ENCODE assay signal across 8 cellular contexts in genomic region chr16:53433509-53433908, GRCh38. TPM values are rescaled to one million over a fixed set of nuclear protein-coding genes. Genes with fewer than 3 reads are reported as not detected.
A peak's percentile ranks its signal among the peaks of the same experiment; 100 is the strongest.
DNase-seq lines count a peak whose midpoint lies in the region; ATAC-seq and TF ChIP-seq lines count a peak whose summit lies in the region.

No MANE protein-coding gene starts in this region.

- DNase-seq in MG63 (no peak), dorsolateral prefrontal cortex (no peak), ecto neural progenitor cell (ENCODE audit: low spot score) (no peak)

- no peaks in the 10 kb centered on the region for H3K36me3 Mint-ChIP-seq in nephron (ENCODE audit: low read depth)

- H3K9me3 ChIP-seq in BLaER1 treated with 17β-estradiol and CSF1 and Interleukin-3, amounts not matched to agents 10 nM and 100 nM (replicated peaks in 1 of 11) = peaks cover 0 to 12% (median 0%) of the 10 kb centered on the region in 11 experiments; a peak in 1 of 22 replicates
- H3K9me3 ChIP-seq in MG63 = no peaks in the 10 kb centered on the region; the same call in 1 of the 2 replicates

- TF ChIP-seq CTCF in dorsolateral prefrontal cortex (IDR thresholded peaks at IDR 0.05 in 54 of 56, conservative IDR thresholded peaks at IDR 0.05 in 2 of 56; ENCODE audit: low read depth in 1 of 56, partially characterized antibody in 56 of 56) = no peak
- TF ChIP-seq CTCF in nephron (IDR thresholded peaks at IDR 0.05; ENCODE audit: unreplicated experiment in 3 of 3) = no peak

- H3K4me1 ChIP-seq in BLaER1 treated with 17β-estradiol and CSF1 and Interleukin-3, amounts not matched to agents 10 nM and 100 nM = peaks cover 10 to 21% (median 15%) of the 10 kb centered on the region in 10 experiments

- peak overlapping the region in 4 of 11 experiments; percentile 93 to 99 (median 94); a peak in 4 of 22 replicates for H3K27ac ChIP-seq in BLaER1 treated with 17β-estradiol and CSF1 and Interleukin-3, amounts not matched to agents 10 nM and 100 nM
- peak overlapping the region in 34 of 59 donors; percentile 91 to 98 (median 96) for H3K27ac ChIP-seq in dorsolateral prefrontal cortex

- H3K4me3 ChIP-seq in BLaER1 treated with 17β-estradiol and CSF1 and Interleukin-3, amounts not matched to agents 10 nM and 100 nM = peak overlapping the region in 8 of 10 experiments; percentile 77 to 99 (median 90); a peak in 11 of 20 replicates
- H3K4me3 ChIP-seq in MG63 (peak overlapping the region; percentile 95), dorsolateral prefrontal cortex (peak overlapping the region in 39 of 59 donors; percentile 73 to 100 (median 97))

- peaks cover 27% of the 10 kb centered on the region for H3K4me1 Mint-ChIP-seq in nephron

- peaks cover 0 to 13% (median 6%) of the 10 kb centered on the region in 11 experiments; a peak in 10 of 22 replicates for H3K36me3 ChIP-seq in BLaER1 treated with 17β-estradiol and CSF1 and Interleukin-3, amounts not matched to agents 10 nM and 100 nM
- H3K36me3 ChIP-seq in MG63 = peaks cover 3% of the 10 kb centered on the region; the same call in 1 of the 2 replicates

- H4K20me1 ChIP-seq in BLaER1 treated with 17β-estradiol and CSF1 and Interleukin-3, amounts not matched to agents 10 nM and 100 nM = peaks cover 0 to 29% (median 14%) of the 10 kb centered on the region in 11 experiments; a peak in 15 of 22 replicates

- intact Hi-C loops in dorsolateral prefrontal cortex (cut with DNase I) = no loop called here

- no peak for ATAC-seq in HG03045 (IDR thresholded peaks at IDR 0.05; ENCODE audit: unreplicated experiment)
- no peak for ATAC-seq in GM21526 (IDR thresholded peaks at IDR 0.05; ENCODE audit: low FRiP score, unreplicated experiment)
- no peak for ATAC-seq in GM18505 (IDR thresholded peaks at IDR 0.05; ENCODE audit: unreplicated experiment)

- no peak for TF ChIP-seq POLR2A in GM18505 (IDR thresholded peaks at IDR 0.05; ENCODE audit: borderline replicate concordance, extremely low read depth, insufficient read depth, insufficient read length)

- no peaks in the 10 kb centered on the region for H3K27me3 ChIP-seq in BLaER1 treated with 17β-estradiol and CSF1 and Interleukin-3, amounts not matched to agents 10 nM and 100 nM
- H3K27me3 ChIP-seq in MG63 (peaks cover 2% of the 10 kb centered on the region; the same call in 1 of the 2 replicates), dorsolateral prefrontal cortex (no peaks in the 10 kb centered on the region)

- peaks cover 8% of the 10 kb centered on the region for H3K27me3 Mint-ChIP-seq in nephron (ENCODE audit: low read depth)

- H3K9ac ChIP-seq in BLaER1 treated with 17β-estradiol and CSF1 and Interleukin-3, amounts not matched to agents 10 nM and 100 nM = peak overlapping the region in 4 of 11 experiments; percentile 92 to 98 (median 94); a peak in 3 of 22 replicates

- peak overlapping the region; percentile 79 to 86 (median 82) for H3K4me3 Mint-ChIP-seq in nephron

- peak overlapping the region; percentile 71 to 97 (median 85); a peak in 19 of 22 replicates for H3K4me2 ChIP-seq in BLaER1 treated with 17β-estradiol and CSF1 and Interleukin-3, amounts not matched to agents 10 nM and 100 nM

- peaks cover 7% of the 10 kb centered on the region for H3K9me3 Mint-ChIP-seq in nephron

- peak overlapping the region; percentile 77 to 90 (median 86) for H3K27ac Mint-ChIP-seq in nephron

RNA-seq across cellular contexts. Expression of gene RBL2, which starts 0.8 kb away (rescaled TPM):
- total RNA-seq in MG63 (2014; rRNA removed; shearing (Covaris generic); ENCODE audit: low replicate concordance) = 38.0 and 50.8 TPM in 2 replicates
- total RNA-seq in dorsolateral prefrontal cortex = 100 to 1,000 TPM in 4 of 120 experiments, 10 to 100 TPM in 116; 47.8 to 113 (median 73.9) TPM
